Comparison of ENCODE assay signal across 10 cellular contexts in the genomic region with DNA sequence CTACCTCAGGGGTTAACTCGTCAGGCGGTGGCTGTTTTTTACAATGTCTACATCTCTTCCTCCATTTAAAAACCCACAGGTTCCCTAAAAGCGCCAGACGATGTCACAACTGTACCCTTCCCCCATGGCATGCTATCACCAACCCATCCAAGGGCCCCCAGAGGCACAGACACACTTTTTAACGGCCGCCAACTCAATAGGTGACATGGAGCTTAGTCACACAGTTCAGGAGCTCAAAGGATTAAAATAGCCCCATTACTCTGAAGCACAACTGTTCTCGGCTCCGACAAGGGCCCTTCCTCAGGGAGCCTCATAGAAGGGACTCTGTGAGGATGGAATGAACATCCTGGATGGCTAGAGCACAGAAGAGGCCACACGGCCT. TPM values are rescaled to one million over a fixed set of nuclear protein-coding genes. Genes with fewer than 3 reads are reported as not detected.
A peak's percentile ranks its signal among the peaks of the same experiment; 100 is the strongest.
DNase-seq lines count a peak whose midpoint lies in the region; ATAC-seq and TF ChIP-seq lines count a peak whose summit lies in the region.
"Had no signal": no experiment of that assay in that cellular context is flagged by ENCODE, and none has a peak within 500 bp of the region (broad histone marks: within the 10 kb centered on the region; RNA-seq: fewer than 3 reads in every experiment).

No MANE protein-coding gene starts in this region.

- H2BK120ac ChIP-seq in mesendoderm (ENCODE audit: low read depth, low read length) = no peak overlapping the region

- H2BK5ac ChIP-seq in mesendoderm (ENCODE audit: low read length) = no peak overlapping the region

- H3K18ac ChIP-seq in mesendoderm (ENCODE audit: low read length) = no peak overlapping the region

- no peak overlapping the region for H3K4ac ChIP-seq in mesendoderm (ENCODE audit: low read depth, low read length)

- H3K56ac ChIP-seq in mesendoderm (ENCODE audit: low read length) = no peak overlapping the region

- DNase-seq in HCEC 1CT (peak; percentile 68), Peyer's patch (peak in 2 of 3 donors; percentile 53 to 56), mesendoderm (peak; percentile 24), T1000 (lab: John Stamatoyannopoulos, UW) (no peak), left lobe of liver (ENCODE audit: low spot score) (no peak), NCI-H2081 treated with DMSO at 0.1 percent for 48 hours (lab: John Stamatoyannopoulos, UW) (no peak), NCI-H2196 treated with DMSO at 0.1 percent for 48 hours (lab: John Stamatoyannopoulos, UW; ENCODE audit: unreplicated experiment) (no peak)
- DNase-seq: NCI-H146 had no signal

- peaks cover 7% of the 10 kb centered on the region for H3F3A ChIP-seq in DOHH2 (ENCODE audit: control insufficient read depth, insufficient read depth)

- no CpG with 5 or more reads among the region's 9 CpGs for WGBS in mesendoderm (ENCODE audit: extremely low coverage, insufficient coverage, low lambda C conversion rate)

- H3K79me2 ChIP-seq in DOHH2 (ENCODE audit: control insufficient read depth, low read length) (peaks cover 87% of the 10 kb centered on the region), mesendoderm (ENCODE audit: control insufficient read depth, insufficient read depth, low read length) (no peaks in the 10 kb centered on the region)

- H3K4me3 ChIP-seq in DOHH2 (ENCODE audit: low read length) (peak overlapping the region; percentile 28; the same call in 1 of the 2 replicates), Peyer's patch (no peak overlapping the region), mesendoderm (ENCODE audit: low read length) (no peak overlapping the region)
- H3K4me3 ChIP-seq: gastroesophageal sphincter had no signal

- H3K27ac ChIP-seq in DOHH2 (ENCODE audit: low read depth, low read length) (no peak overlapping the region), Peyer's patch (peak overlapping the region in 1 of 4 donors; percentile 44), mesendoderm (ENCODE audit: low read depth, low read length) (no peak overlapping the region)
- H3K27ac ChIP-seq: gastroesophageal sphincter had no signal

- H3K27me3 ChIP-seq in DOHH2 (ENCODE audit: control insufficient read depth, low read length) (no peaks in the 10 kb centered on the region), Peyer's patch (no peaks in the 10 kb centered on the region), mesendoderm (ENCODE audit: insufficient read depth, low read length, poor library complexity) (no peaks in the 10 kb centered on the region)
- H3K27me3 ChIP-seq: gastroesophageal sphincter had no signal

- H3K9me2 ChIP-seq in DOHH2 (replicated peaks; ENCODE audit: control insufficient read depth, low read length) = no peaks in the 10 kb centered on the region

- H3K4me1 ChIP-seq in DOHH2 (ENCODE audit: control insufficient read depth, low read length) (peaks cover 86% of the 10 kb centered on the region), Peyer's patch (no peaks in the 10 kb centered on the region), mesendoderm (ENCODE audit: control insufficient read depth, low read depth, low read length) (no peaks in the 10 kb centered on the region)

- no peak for ATAC-seq in left lobe of liver
- ATAC-seq: gastroesophageal sphincter had no signal

- no peak for TF ChIP-seq CTCF in DOHH2 (IDR thresholded peaks at IDR 0.05; ENCODE audit: low read depth, low read length, poor library complexity, severe bottlenecking)
- TF ChIP-seq CTCF in Peyer's patch (IDR thresholded peaks at IDR 0.05) = no peak

- H3K4me2 ChIP-seq in DOHH2 (ENCODE audit: low read length) (peak overlapping the region; percentile 52), mesendoderm (ENCODE audit: low read length) (no peak overlapping the region)

- TF ChIP-seq POLR2A in Peyer's patch (IDR thresholded peaks at IDR 0.05) = no peak

- no peak overlapping the region for H3K23ac ChIP-seq in mesendoderm (ENCODE audit: low read length)

- no peak overlapping the region for H4K5ac ChIP-seq in mesendoderm (ENCODE audit: low read length)

- H3K79me1 ChIP-seq in mesendoderm (ENCODE audit: low read length) = no peaks in the 10 kb centered on the region

- H3K9me3 ChIP-seq in DOHH2 (ENCODE audit: control insufficient read depth, insufficient read depth, low read length) (no peaks in the 10 kb centered on the region), Peyer's patch (no peaks in the 10 kb centered on the region)
- H3K9me3 ChIP-seq: gastroesophageal sphincter had no signal

- H4K20me1 ChIP-seq in DOHH2 (ENCODE audit: control insufficient read depth, insufficient read depth, low read depth, low read length) = no peaks in the 10 kb centered on the region

- H2BK15ac ChIP-seq in mesendoderm (replicated peaks; ENCODE audit: low read depth) = no peak overlapping the region

- peaks cover 11% of the 10 kb centered on the region for H3K36me3 ChIP-seq in DOHH2 (ENCODE audit: control insufficient read depth, low read length)
- H3K36me3 ChIP-seq in Peyer's patch = no peaks in the 10 kb centered on the region
- no peaks in the 10 kb centered on the region for H3K36me3 ChIP-seq in mesendoderm (ENCODE audit: control insufficient read depth, insufficient read depth, low read length)
- H3K36me3 ChIP-seq: gastroesophageal sphincter had no signal

- no peak overlapping the region for H3K9ac ChIP-seq in mesendoderm (ENCODE audit: low read length)

- no peak overlapping the region for H2AK5ac ChIP-seq in mesendoderm (ENCODE audit: low read length)

- H4K8ac ChIP-seq in mesendoderm (ENCODE audit: low read depth, low read length) = no peak overlapping the region

RNA-seq across cellular contexts. Expression of gene SH3KBP1, which starts 12.4 kb away (rescaled TPM):
- total RNA-seq in Peyer's patch (10 to 100 TPM in 2 of 4 donors, 1 to 10 TPM in 2; 8.8 to 27.2 (median 13.3) TPM), left lobe of liver (8.6 TPM)
- 10.9 TPM for polyA plus RNA-seq in mesendoderm (2013, experiment 1 of 2)
- 12.4 TPM for polyA plus RNA-seq in mesendoderm (2013, experiment 2 of 2)

Comparison
In these comparisons a context has a peak if more than half of its experiments do, and no peak if none do; other contexts are left out.
1. DNase-seq: peak in HCEC 1CT (single experiment), Peyer's patch (2 of 3) and mesendoderm (single experiment); none in T1000 (single experiment), left lobe of liver (single experiment), NCI-H2081 treated with DMSO at 0.1 percent for 48 hours (single experiment) and NCI-H2196 treated with DMSO at 0.1 percent for 48 hours (single experiment).